ENCODE assay signal across 8 cellular contexts in the genomic region with DNA sequence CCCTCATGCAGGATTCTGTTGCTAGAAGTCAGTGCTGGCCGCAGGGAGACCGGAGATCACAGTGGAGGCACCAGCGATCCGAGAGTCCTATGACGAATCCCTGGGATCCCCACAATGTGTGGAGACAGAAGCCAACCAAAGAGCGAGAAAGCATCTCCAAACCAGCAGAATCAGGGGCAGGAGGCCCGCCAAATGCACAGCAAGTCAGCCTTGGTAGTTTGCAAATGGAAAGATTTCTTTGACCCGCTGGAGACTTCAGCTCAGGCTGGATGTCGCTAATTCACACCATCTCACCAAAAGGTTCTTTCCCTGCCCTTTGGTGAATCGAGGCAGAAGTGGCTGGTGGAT. TPM values are rescaled to one million over a fixed set of nuclear protein-coding genes. Genes with fewer than 3 reads are reported as not detected.
A peak's percentile ranks its signal among the peaks of the same experiment; 100 is the strongest.
DNase-seq lines count a peak whose midpoint lies in the region; ATAC-seq and TF ChIP-seq lines count a peak whose summit lies in the region.

No MANE protein-coding gene starts in this region.

- no peak for TF ChIP-seq CTCF in fibroblast of the aortic adventitia (IDR thresholded peaks at IDR 0.05; ENCODE audit: insufficient read depth, low read length)

- ATAC-seq in HG02642 (IDR thresholded peaks at IDR 0.05; ENCODE audit: poor library complexity, unreplicated experiment) (no peak), HG03354 (IDR thresholded peaks at IDR 0.05; ENCODE audit: poor library complexity, severe bottlenecking, unreplicated experiment) (no peak)

- H3K9ac ChIP-seq in SK-N-MC (ENCODE audit: insufficient read length) (no peak overlapping the region), rectal smooth muscle tissue (ENCODE audit: low read length) (no peak overlapping the region)

- peaks cover 29% of the 10 kb centered on the region for H3K4me1 ChIP-seq in rectal smooth muscle tissue (ENCODE audit: control insufficient read depth, insufficient read depth, low read length)

- H3K27ac ChIP-seq in SK-N-MC: no peak overlapping the region
- peak overlapping the region; percentile 70 for H3K27ac ChIP-seq in rectal smooth muscle tissue (ENCODE audit: low read depth, low read length)

- H3K4me3 ChIP-seq in SK-N-MC (peak overlapping the region; percentile 79), fibroblast of the aortic adventitia (ENCODE audit: low read depth, low read length) (peak overlapping the region; percentile 65), rectal smooth muscle tissue (ENCODE audit: low read length) (peak overlapping the region; percentile 55)

- H3K9me3 ChIP-seq in SK-N-MC (ENCODE audit: low read depth, low read length): no peaks in the 10 kb centered on the region

- in situ Hi-C loops in G401 (cut with HindIII; ENCODE audit: low sequenced_read_pairs): no loop called here

- peak; percentile 64 for DNase-seq in G401 (ENCODE audit: low spot score)
- DNase-seq in SK-N-MC (ENCODE audit: low read depth, low spot score): no peak
- peak; percentile 46 for DNase-seq in fibroblast of the aortic adventitia (ENCODE audit: low read depth)
- DNase-seq in COLO668 (lab: John Stamatoyannopoulos, UW; ENCODE audit: unreplicated experiment): no peak
- DNase-seq in NCI-H128 (lab: John Stamatoyannopoulos, UW; ENCODE audit: unreplicated experiment): no peak

- no peaks in the 10 kb centered on the region for H3K27me3 ChIP-seq in rectal smooth muscle tissue (ENCODE audit: control insufficient read depth, insufficient read depth, low read length)

- H3K36me3 ChIP-seq in SK-N-MC (ENCODE audit: insufficient read depth, low read length) (no peaks in the 10 kb centered on the region), rectal smooth muscle tissue (ENCODE audit: control insufficient read depth, insufficient read depth, low read length) (no peaks in the 10 kb centered on the region)

RNA-seq across cellular contexts. Expression of gene PKD2, which starts 0.5 kb away (rescaled TPM):
- total RNA-seq in G401 (2014; rRNA removed; shearing (Covaris generic)): 16.7 and 46.4 TPM in 2 replicates
- total RNA-seq in fibroblast of the aortic adventitia (ENCODE audit: low replicate concordance): 66.6 and 197 TPM in 2 replicates

RNA-seq across cellular contexts. Expression of gene SPP1, which starts 31.4 kb away (rescaled TPM):
- total RNA-seq in G401 (2014; rRNA removed; shearing (Covaris generic)): 568 and 639 TPM in 2 replicates
- total RNA-seq in fibroblast of the aortic adventitia (ENCODE audit: low replicate concordance): 0.72 and 11.9 TPM in 2 replicates

Comparison
In these comparisons a context has a peak if more than half of its experiments do, and no peak if none do; other contexts are left out.
1. DNase-seq: peak in G401 (single experiment) and fibroblast of the aortic adventitia (single experiment); none in SK-N-MC (single experiment), COLO668 (single experiment) and NCI-H128 (single experiment).
2. RNA of gene SPP1, which starts 31.4 kb away (total RNA-seq): 568 to 639 TPM in G401; 0.72 to 11.9 TPM in fibroblast of the aortic adventitia; every median in the first group is over 10 times any median in the second.
3. Peak in every context shown above with its lines, with median percentiles within 50 percentile points of each other: H3K4me3 ChIP-seq.